22 cellular contexts compared by ENCODE assay signal in genomic region chr10:95574649-95575365, GRCh38. TPM values are rescaled to one million over a fixed set of nuclear protein-coding genes. Genes with fewer than 3 reads are reported as not detected.
DNase-seq lines count a peak whose midpoint lies in the region; ATAC-seq and TF ChIP-seq lines count a peak whose summit lies in the region.
"Had no signal": no experiment of that assay in that cellular context is flagged by ENCODE, and none has a peak within 500 bp of the region (broad histone marks: within the 10 kb centered on the region; RNA-seq: fewer than 3 reads in every experiment).

No MANE protein-coding gene starts in this region.

- no TSS peak for BruUV-seq in Panc1 (replicated peaks; lab: Mats Ljungman, UMichigan)

- in situ Hi-C loops in Panc1 (cut with HindIII; ENCODE audit: low pct_unique_long_range_greater_than_20kb, low sequenced_read_pairs) = no loop called here

- H3K4me1 ChIP-seq in Panc1 (ENCODE audit: control insufficient read depth, insufficient read depth, low read length) (no peaks in the 10 kb centered on the region), right atrium auricular region (peaks cover 0 to 13% of the 10 kb centered on the region in 2 donors), skeletal muscle tissue (ENCODE audit: control insufficient read depth in 3 of 3, insufficient read depth in 3 of 3, low read length in 3 of 3) (peaks cover 13 to 24% (median 20%) of the 10 kb centered on the region in 3 donors)
- H3K4me1 ChIP-seq: BLaER1 had no signal

- intact Hi-C loops in Panc1 (cut with micrococcal nuclease; ENCODE audit: unreplicated experiment) (no loop called here), lower leg skin (cut with DNase I; ENCODE audit: low total_unique reads) (no loop called here)

- POLR2A ChIA-PET in Panc1 (lab: Charles Lee) = no interaction called here

- no peak overlapping the region for H3K27ac ChIP-seq in Panc1 (ENCODE audit: low read length)
- H3K27ac ChIP-seq in cingulate gyrus (ENCODE audit: low read depth, low read length) = peak overlapping the region; percentile 29
- H3K27ac ChIP-seq in right atrium auricular region = peak overlapping the region; percentile 3 to 70
- H3K27ac ChIP-seq in skeletal muscle tissue (ENCODE audit: low read depth, low read length) = peak overlapping the region; percentile 1
- H3K27ac ChIP-seq: BLaER1, PC-9 had no signal

- CTCF ChIA-PET in Panc1 (lab: Charles Lee) = no interaction called here

- DNase-seq in Panc1 (ENCODE audit: low read depth, low spot score) = no peak
- no peak for DNase-seq in right atrium auricular region (ENCODE audit: low spot score)
- DNase-seq in lower leg skin (ENCODE audit: low spot score in 2 of 2) = no peak
- no peak for DNase-seq in NCI-H1092 (lab: John Stamatoyannopoulos, UW)
- DNase-seq in activated gamma-delta T cell treated with Interleukin-2 at 50 U/mL for 16 hours = no peak
- DNase-seq: CD4-positive, CD25-positive, alpha-beta regulatory T cell; DMS153; DND-41; H7; KG1; MG63; NCI-H1417; NCI-H1694; NCI-H2029 treated with DMSO at 0.1 percent for 48 hours; NCI-H446 treated with DMSO at 0.1 percent for 48 hours; NCI-H526; PC-9; RPMI8226; SHP77 treated with DMSO at 0.1 percent for 48 hours had no signal

- H3K4me3 ChIP-seq in Panc1 (ENCODE audit: low read depth in 2 of 2, low read length in 2 of 2) = no peak overlapping the region
- no peak overlapping the region for H3K4me3 ChIP-seq in right atrium auricular region
- H3K4me3 ChIP-seq in skeletal muscle tissue (ENCODE audit: low read length in 3 of 3) = peak overlapping the region in 1 of 3 donors; percentile 39
- no peak overlapping the region for H3K4me3 ChIP-seq in lower leg skin (ENCODE audit: low read depth, poor library complexity, severe bottlenecking)
- H3K4me3 ChIP-seq: BLaER1, MG63, PC-9 had no signal

- no peak for TF ChIP-seq POLR2A in lower leg skin (IDR thresholded peaks at IDR 0.05)

- H3K9me3 ChIP-seq in Panc1 (ENCODE audit: control insufficient read depth, insufficient read depth, low read depth, low read length) = no peaks in the 10 kb centered on the region
- no peaks in the 10 kb centered on the region for H3K9me3 ChIP-seq in right atrium auricular region
- no peaks in the 10 kb centered on the region for H3K9me3 ChIP-seq in skeletal muscle tissue (ENCODE audit: control insufficient read depth in 3 of 3, low read length in 3 of 3)
- H3K9me3 ChIP-seq: BLaER1, MG63 had no signal

- H3K36me3 ChIP-seq in Panc1 (ENCODE audit: control insufficient read depth, insufficient read depth, low read length) = no peaks in the 10 kb centered on the region
- no peaks in the 10 kb centered on the region for H3K36me3 ChIP-seq in right atrium auricular region
- no peaks in the 10 kb centered on the region for H3K36me3 ChIP-seq in skeletal muscle tissue (ENCODE audit: control insufficient read depth in 3 of 3, insufficient read depth in 3 of 3, low read length in 3 of 3)
- H3K36me3 ChIP-seq: BLaER1, MG63 had no signal

- WGBS in lower leg skin, 2 donors = 79 to 80% methylated on average over 11 of the region's 11 CpGs

- H3K27me3 ChIP-seq in Panc1 (ENCODE audit: control insufficient read depth, insufficient read depth, low read length) (no peaks in the 10 kb centered on the region; the same call in 1 of the 2 replicates), right atrium auricular region (no peaks in the 10 kb centered on the region), skeletal muscle tissue (ENCODE audit: control insufficient read depth in 3 of 3, insufficient read depth in 3 of 3, low read length in 3 of 3) (no peaks in the 10 kb centered on the region)
- H3K27me3 ChIP-seq: BLaER1 had no signal

- TF ChIP-seq CTCF in Panc1 (IDR thresholded peaks at IDR 0.05) (no peak), right atrium auricular region (IDR thresholded peaks at IDR 0.05) (no peak), lower leg skin (IDR thresholded peaks at IDR 0.05) (no peak)

- no peak overlapping the region for H3K9ac ChIP-seq in skeletal muscle tissue (ENCODE audit: low read depth in 1 of 3, low read length in 3 of 3)
- H3K9ac ChIP-seq: BLaER1 had no signal

- ATAC-seq in Panc1 = peak; percentile 55; the same call in 1 of the 2 replicates

RNA-seq across cellular contexts. Expression of gene SORBS1, which starts 13.6 kb away (rescaled TPM):
- total RNA-seq in Panc1 (2021; ENCODE audit: unreplicated experiment) = 29.4 TPM
- 18.4 TPM for polyA plus RNA-seq in Panc1 (2012; ENCODE audit: insufficient read length)
- 100 to 1,000 TPM; 742 to 815 TPM for total RNA-seq in right atrium auricular region
- 66.8 TPM for total RNA-seq in skeletal muscle tissue
- 10 to 100 TPM; 35.1 to 53.1 (median 43.3) TPM for total RNA-seq in lower leg skin

Comparison
In these comparisons a context has a peak if more than half of its experiments do, and no peak if none do; other contexts are left out.
1. RNA of gene SORBS1, which starts 13.6 kb away (total RNA-seq): 742 to 815 TPM in right atrium auricular region; 66.8 TPM in skeletal muscle tissue (single experiment), 35.1 to 53.1 TPM in lower leg skin and 29.4 TPM in Panc1 (single experiment); every median in the first group is over 10 times any median in the second.